In the genomic region with DNA sequence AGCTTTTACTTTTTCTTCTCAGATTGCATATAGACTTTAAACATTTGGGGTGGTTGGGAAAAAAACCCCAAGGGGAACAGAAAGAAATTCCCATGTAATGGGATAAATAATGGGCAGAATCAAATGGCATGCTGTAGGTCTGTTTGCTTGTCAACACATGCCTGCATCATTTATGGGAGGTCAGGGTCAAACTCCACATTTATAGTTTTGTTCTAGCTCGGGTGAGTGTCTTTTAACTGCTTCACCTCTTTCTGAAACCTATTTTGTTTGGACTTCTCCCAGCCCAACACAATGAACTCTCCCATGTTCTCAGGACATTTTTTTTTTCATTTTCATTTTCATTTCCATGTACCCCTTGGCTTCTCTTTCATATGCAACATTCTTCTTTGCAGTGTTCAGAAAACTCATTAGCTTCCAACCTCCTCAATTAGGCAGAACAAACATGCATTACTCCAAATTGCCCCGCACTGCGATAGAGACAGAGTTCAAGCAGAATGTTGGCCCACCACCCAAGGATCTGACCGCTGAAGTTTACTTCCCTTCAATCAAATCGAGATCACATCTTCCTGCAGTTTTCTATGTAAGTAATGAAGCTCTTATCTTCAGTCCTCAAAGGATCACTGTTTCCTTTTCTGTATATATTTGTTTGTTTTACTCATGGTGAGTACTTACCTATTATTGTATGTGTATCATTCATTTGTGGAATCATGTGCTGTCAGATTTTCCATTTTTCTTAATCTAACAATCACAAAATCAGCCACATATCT, we compare ENCODE assay signal across 16 cellular contexts.
"Had no signal": no experiment of that assay in that cellular context is flagged by ENCODE, and none has a peak within 500 bp of the region (broad histone marks: within the 10 kb centered on the region; RNA-seq: fewer than 3 reads in every experiment).

No MANE protein-coding gene starts in this region.

- H3K36me3 ChIP-seq: suprapubic skin, transverse colon, uterus had no signal

- H3K9me3 ChIP-seq: suprapubic skin, transverse colon, uterus had no signal

- H3K4me3 ChIP-seq: suprapubic skin, uterus had no signal

- H3K4me1 ChIP-seq: suprapubic skin, uterus had no signal

- H3K27ac ChIP-seq: suprapubic skin, uterus had no signal

- DNase-seq: activated CD4-positive, alpha-beta T cell treated with anti-CD3 and anti-CD28 coated beads, Interleukin-2, amount 10 ng/mL, durations not matched to agents 7 days and 5 days; activated CD8-positive, alpha-beta T cell treated with anti-CD3 and anti-CD28 coated beads, Interleukin-2, amount 10 ng/mL, durations not matched to agents 7 days and 5 days; activated naive CD4-positive, alpha-beta T cell treated with anti-CD3 and anti-CD28 coated beads for 36 hours; activated T-cell treated with anti-CD3 and anti-CD28 coated beads, Interleukin-2, amount 50 U/mL, for 24 hours; aorta; cerebellar nuclear complex; effector CD8-positive, alpha-beta T cell; foreskin fibroblast; nephron progenitor cell; retina; stimulated activated CD4-positive, alpha-beta T cell treated with anti-CD3 and anti-CD28 coated beads, Interleukin-15, amount 100 ng/mL, for 24 hours; stimulated activated CD4-positive, alpha-beta T cell treated with anti-CD3 and anti-CD28 coated beads, Interleukin-2, amount 100 ng/mL, for 48 hours; stimulated activated naive CD8-positive, alpha-beta T cell treated with anti-CD3 and anti-CD28 coated beads, Interleukin-15, amount 100 ng/mL, for 72 hours; transverse colon; uterus had no signal

- H3K27me3 ChIP-seq: transverse colon, uterus had no signal
